In the genomic region with DNA sequence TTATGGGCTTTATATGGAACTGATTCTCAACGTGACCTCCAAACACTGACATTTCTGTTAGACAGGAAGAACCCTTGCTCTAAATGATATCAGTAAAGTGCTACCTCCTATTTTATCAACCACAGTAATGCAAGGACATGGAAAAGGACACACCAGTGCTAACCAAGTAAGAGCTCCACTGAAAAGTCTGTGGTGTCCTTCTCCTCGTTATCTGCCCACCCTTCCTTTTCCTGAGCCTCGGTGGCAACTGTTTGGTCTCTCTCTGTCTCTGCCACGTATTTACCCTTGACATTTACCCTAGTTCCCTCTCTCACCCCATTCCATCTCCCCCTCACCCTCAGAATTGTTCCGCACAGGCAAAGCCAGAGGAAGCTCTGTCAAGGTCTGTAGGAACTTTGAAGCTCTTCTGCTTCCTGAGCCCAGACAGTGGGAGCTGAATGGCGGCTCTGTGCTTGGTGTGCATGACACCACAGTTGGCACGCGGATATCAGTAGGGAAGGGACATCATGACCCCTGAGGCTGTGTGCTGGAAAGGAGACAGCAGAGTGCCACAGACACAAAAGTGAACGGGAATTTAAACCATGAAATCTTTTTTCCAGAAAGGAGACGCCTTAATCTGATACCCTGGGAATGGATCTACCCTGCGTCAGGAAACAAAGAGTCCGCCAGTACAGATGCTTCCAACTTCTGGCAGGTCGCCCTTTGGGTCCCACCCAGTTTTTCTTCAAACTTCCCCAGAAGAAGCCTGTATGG, we compare ENCODE assay signal across 20 cellular contexts. TPM values are rescaled to one million over a fixed set of nuclear protein-coding genes. Genes with fewer than 3 reads are reported as not detected.
DNase-seq lines count a peak whose midpoint lies in the region; ATAC-seq, FAIRE-seq and TF ChIP-seq lines count a peak whose summit lies in the region.
"Had no signal": no experiment of that assay in that cellular context is flagged by ENCODE, and none has a peak within 500 bp of the region (broad histone marks: within the 10 kb centered on the region; RNA-seq: fewer than 3 reads in every experiment).

No MANE protein-coding gene starts in this region.

- intact Hi-C loops in Calu3 (cut with micrococcal nuclease; ENCODE audit: unreplicated experiment) = no loop called here
- intact Hi-C loops in sciatic nerve (cut with DNase I) = no loop called here

- DNase-seq in Calu3 (no peak), caudate nucleus (lab: John Stamatoyannopoulos, UW) (peak in 52 of 61 donors; percentile 2 to 68 (median 33)), keratinocyte (ENCODE audit: low read depth, low spot score) (no peak), sciatic nerve (ENCODE audit: low spot score) (peak; percentile 78)
- DNase-seq in activated effector memory CD4-positive, alpha-beta T cell treated with Interleukin-2 at 50 U/mL for 16 hours = no peak
- DNase-seq in stimulated activated CD4-positive, alpha-beta T cell treated with anti-CD3 and anti-CD28 coated beads, Interleukin-4, amount 100 ng/mL, for 1 hour = no peak
- DNase-seq: activated effector memory CD4-positive, alpha-beta T cell treated with anti-CD3 and anti-CD28 coated beads, Interleukin-2, amount 50 U/mL, for 16 hours; DMS 273 treated with DMSO at 0.1 percent for 48 hours; H7; left colon; NCI-H1417 treated with DMSO at 0.1 percent for 48 hours; NCI-H524 had no signal

- H3K4me3 Mint-ChIP-seq in Calu3 (ENCODE audit: low read depth, unreplicated experiment) = no peak overlapping the region
- H3K4me3 Mint-ChIP-seq: natural killer cell treated with Interleukin-12 subunit alpha and Interleukin-12 subunit beta and Interleukin-15 and Interleukin-18, amount 100 ng/mL, for 72 hours had no signal

- dilution Hi-C loops in keratinocyte (cut with MboI; ENCODE audit: extremely low pct_ligation_motif_present, low sequenced_read_pairs) = no loop called here

- no peaks in the 10 kb centered on the region for H3K9me3 Mint-ChIP-seq in Calu3 (ENCODE audit: low read depth, unreplicated experiment)
- H3K9me3 Mint-ChIP-seq: natural killer cell treated with Interleukin-12 subunit alpha and Interleukin-12 subunit beta and Interleukin-15 and Interleukin-18, amount 100 ng/mL, for 72 hours had no signal

- H3K4me1 Mint-ChIP-seq in Calu3 (ENCODE audit: low read depth, unreplicated experiment) = peaks cover 49% of the 10 kb centered on the region

- H3K27ac ChIP-seq in caudate nucleus (ENCODE audit: low read depth, low read length) (peak overlapping the region; percentile 74), keratinocyte (ENCODE audit: control insufficient read depth, insufficient read depth, low read length) (no peak overlapping the region)

- ATAC-seq in sciatic nerve = peak; percentile 87
- no peak for ATAC-seq in GM19023 (IDR thresholded peaks at IDR 0.05; ENCODE audit: unreplicated experiment)
- ATAC-seq in GM18519 (IDR thresholded peaks at IDR 0.05; ENCODE audit: low FRiP score, unreplicated experiment) = no peak
- ATAC-seq: K562, left colon had no signal

- no peaks in the 10 kb centered on the region for H3K79me2 ChIP-seq in keratinocyte (ENCODE audit: control insufficient read depth, insufficient read depth, low read length)

- peak overlapping the region; percentile 13 for H3K27ac Mint-ChIP-seq in Calu3 (ENCODE audit: unreplicated experiment)
- H3K27ac Mint-ChIP-seq: natural killer cell treated with Interleukin-12 subunit alpha and Interleukin-12 subunit beta and Interleukin-15 and Interleukin-18, amount 100 ng/mL, for 72 hours had no signal

- H3K9me3 ChIP-seq in keratinocyte (ENCODE audit: control insufficient read depth, low read depth, low read length) = no peaks in the 10 kb centered on the region

- peaks cover 17% of the 10 kb centered on the region for H3K36me3 Mint-ChIP-seq in Calu3 (ENCODE audit: insufficient read depth, unreplicated experiment)
- H3K36me3 Mint-ChIP-seq: natural killer cell treated with Interleukin-12 subunit alpha and Interleukin-12 subunit beta and Interleukin-15 and Interleukin-18, amount 100 ng/mL, for 72 hours had no signal

- peaks cover 5% of the 10 kb centered on the region for H3K4me1 ChIP-seq in keratinocyte (ENCODE audit: control insufficient read depth, extremely low read depth, insufficient read depth, low read length)

- no peak overlapping the region for H3K4me3 ChIP-seq in keratinocyte (ENCODE audit: control insufficient read depth in 2 of 3, extremely low read depth in 1 of 3, insufficient read depth in 2 of 3, low read depth in 1 of 3, low read length in 3 of 3)
- H3K4me3 ChIP-seq: K562, smooth muscle cell had no signal

- H3K27me3 Mint-ChIP-seq in Calu3 (ENCODE audit: unreplicated experiment) = no peaks in the 10 kb centered on the region
- H3K27me3 Mint-ChIP-seq: brain had no signal

- H3K27me3 ChIP-seq in keratinocyte (ENCODE audit: control insufficient read depth, extremely low read depth, insufficient read depth, low read length) = no peaks in the 10 kb centered on the region

- H3K9ac ChIP-seq in keratinocyte (ENCODE audit: control insufficient read depth, extremely low read depth, insufficient read depth, low read length) = no peak overlapping the region

- CTCF ChIA-PET in Calu3 (lab: Charles Lee) = interaction anchor here (0.6 kb wide), 1 partner anchor 202 kb away, joined by 4 read pairs; no protein-coding TSS in a partner anchor

- TF ChIP-seq CTCF in Calu3 (IDR thresholded peaks at IDR 0.05; ENCODE audit: unreplicated experiment) (no peak), keratinocyte (optimal IDR thresholded peaks at IDR 0.05 in 1 of 3, IDR thresholded peaks at IDR 0.05 in 1 of 3, conservative IDR thresholded peaks at IDR 0.05 in 1 of 3; ENCODE audit: extremely low read depth in 1 of 3, insufficient read depth in 2 of 3, low read length in 3 of 3) (no peak)

- peak; percentile 41 for FAIRE-seq in keratinocyte (lab: Jason Lieb, UNC)
- FAIRE-seq: endometrium, K562 had no signal

- H3K36me3 ChIP-seq in keratinocyte (ENCODE audit: control insufficient read depth in 2 of 2, extremely low read depth in 1 of 2, insufficient read depth in 2 of 2, low read length in 2 of 2) = no peaks in the 10 kb centered on the region

- no peak overlapping the region for H2AFZ ChIP-seq in keratinocyte (ENCODE audit: control insufficient read depth, low read length)

- no peaks in the 10 kb centered on the region for H4K20me1 ChIP-seq in keratinocyte (ENCODE audit: control insufficient read depth, extremely low read depth, insufficient read depth, low read length)

- BruUV-seq in Calu3 (replicated peaks; lab: Mats Ljungman, UMichigan) = no TSS peak

- no peaks in the 10 kb centered on the region for H3K9me1 ChIP-seq in keratinocyte (ENCODE audit: control insufficient read depth, extremely low read depth, insufficient read depth, low read length)

- no peak overlapping the region for H3K4me2 ChIP-seq in keratinocyte (ENCODE audit: control insufficient read depth, extremely low read depth, insufficient read depth, low read depth, low read length)
- H3K4me2 ChIP-seq: smooth muscle cell had no signal

RNA-seq across cellular contexts. Expression of a gene that starts 50.8 kb away (rescaled TPM):
- 68.4 and 76.5 TPM in 2 replicates for total RNA-seq in Calu3 (2022)
- polyA plus RNA-seq in keratinocyte = 8.3 to 19.5 TPM (median 11.1 TPM) in 3 replicates
- 8.9 TPM for polyA plus RNA-seq in keratinocyte (2011; ENCODE audit: low read depth)
- polyA plus RNA-seq in keratinocyte (2011; cell fraction: cytosol; rRNA removed) = 6.5 and 11.0 TPM in 2 replicates
- 30.2 and 34.8 TPM in 2 replicates for polyA plus RNA-seq in keratinocyte (2011; cell fraction: nucleus; rRNA removed)
- polyA plus RNA-seq in keratinocyte (2012; ENCODE audit: low replicate concordance) = 7.4 and 11.4 TPM in 2 replicates
- polyA minus RNA-seq in keratinocyte = 15.6 to 44.6 TPM (median 18.6 TPM) in 3 replicates
- polyA minus RNA-seq in keratinocyte (2011; cell fraction: cytosol; rRNA and poly(A)+ RNA removed) = 7.1 TPM
- 41.9 and 51.6 TPM in 2 replicates for polyA minus RNA-seq in keratinocyte (2011; cell fraction: nucleus; rRNA and poly(A)+ RNA removed)
- 40.3 TPM for total RNA-seq in sciatic nerve
- total RNA-seq: natural killer cell treated with Interleukin-12 subunit alpha and Interleukin-12 subunit beta and Interleukin-15 and Interleukin-18, amount 100 ng/mL, for 72 hours; T-helper 2 cell treated with Interferon-gamma antibody and Interleukin-4, amounts not matched to agents 100 ng/mL and 5 ng/mL, for 36 hours had no signal
- polyA plus RNA-seq: K562, smooth muscle cell had no signal

Comparison
In these comparisons a context has a peak if more than half of its experiments do, and no peak if none do; other contexts are left out.
1. DNase-seq: peak in caudate nucleus (52 of 61) and sciatic nerve (single experiment); none in Calu3 (single experiment), keratinocyte (single experiment), activated effector memory CD4-positive, alpha-beta T cell treated with Interleukin-2 at 50 U/mL for 16 hours (single experiment) and stimulated activated CD4-positive, alpha-beta T cell treated with anti-CD3 and anti-CD28 coated beads, Interleukin-4, amount 100 ng/mL, for 1 hour (single experiment).